ENCODE assay signal across 15 cellular contexts in the genomic region with DNA sequence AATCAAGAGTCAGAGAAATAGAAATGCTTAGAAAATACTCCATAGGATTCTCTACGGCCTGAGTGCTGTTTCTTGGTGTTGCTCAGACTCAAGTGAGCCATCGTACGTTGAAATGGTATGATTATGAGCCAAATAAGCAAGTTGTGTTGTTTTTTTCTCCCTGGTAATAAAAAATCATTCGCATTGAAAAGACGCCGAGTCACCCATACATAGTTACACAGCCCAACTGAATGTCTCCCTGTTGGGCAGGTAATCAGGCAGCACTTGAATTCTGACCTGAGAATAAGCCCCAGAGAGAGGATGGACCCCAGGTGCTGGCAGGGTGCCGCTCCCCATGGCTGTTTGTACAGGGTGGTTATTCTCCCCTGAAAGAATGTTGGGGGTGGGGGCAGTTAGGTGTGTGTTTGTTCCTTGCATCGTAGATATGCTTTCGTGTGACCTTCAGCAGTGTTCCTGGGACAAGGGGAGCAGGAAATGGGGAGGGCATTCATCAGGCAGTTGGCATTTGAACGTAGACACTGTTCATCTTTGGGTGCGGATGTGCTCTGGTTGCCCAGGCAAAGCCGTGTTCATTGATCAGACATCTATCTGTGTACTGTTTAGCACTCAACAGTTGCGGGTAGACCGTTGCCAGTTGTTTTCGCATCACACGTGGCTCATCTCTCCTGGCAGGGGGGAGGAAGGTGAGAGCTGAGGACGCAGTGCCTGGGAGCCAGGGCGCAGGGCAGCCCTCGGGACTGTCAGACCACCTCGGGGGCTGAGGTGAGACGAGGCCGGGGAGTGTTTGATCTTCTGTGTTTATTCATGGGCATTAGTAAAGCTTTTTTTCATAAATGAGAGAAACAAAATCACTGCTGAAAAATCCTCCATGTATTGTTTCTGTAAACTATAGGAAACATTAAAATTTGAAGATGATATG.
"Had no signal": no experiment of that assay in that cellular context is flagged by ENCODE, and none has a peak within 500 bp of the region (broad histone marks: within the 10 kb centered on the region; RNA-seq: fewer than 3 reads in every experiment).

No MANE protein-coding gene starts in this region.

- H3K27ac Mint-ChIP-seq: activated CD4-positive, alpha-beta memory T cell treated with anti-CD3 and anti-CD28 coated beads, Interleukin-2, amount 10 ng/mL, durations not matched to agents 7 days and 5 days; activated naive CD4-positive, alpha-beta T cell treated with anti-CD3 and anti-CD28 coated beads for 36 hours; nephron had no signal

- FAIRE-seq: endometrium, islet of Langerhans had no signal

- H3K4me3 ChIP-seq: esophagus muscularis mucosa, mucosa of descending colon, stomach, thoracic aorta, vagina had no signal

- H3K27me3 ChIP-seq: esophagus muscularis mucosa, stomach, vagina had no signal

- H3K36me3 ChIP-seq: esophagus muscularis mucosa, thoracic aorta, vagina had no signal

- H3K27ac ChIP-seq: esophagus muscularis mucosa, stomach, thoracic aorta, vagina had no signal

- H3K4me1 Mint-ChIP-seq: activated CD4-positive, alpha-beta memory T cell treated with anti-CD3 and anti-CD28 coated beads, Interleukin-2, amount 10 ng/mL, durations not matched to agents 7 days and 5 days; nephron had no signal

- H3K4me3 Mint-ChIP-seq: activated CD4-positive, alpha-beta memory T cell treated with anti-CD3 and anti-CD28 coated beads, Interleukin-2, amount 10 ng/mL, durations not matched to agents 7 days and 5 days; activated naive CD4-positive, alpha-beta T cell treated with anti-CD3 and anti-CD28 coated beads for 36 hours; nephron had no signal

- H3K9me3 Mint-ChIP-seq: activated CD4-positive, alpha-beta memory T cell treated with anti-CD3 and anti-CD28 coated beads, Interleukin-2, amount 10 ng/mL, durations not matched to agents 7 days and 5 days; activated naive CD4-positive, alpha-beta T cell treated with anti-CD3 and anti-CD28 coated beads for 36 hours; nephron had no signal

- ATAC-seq: mucosa of descending colon had no signal

- DNase-seq: activated CD4-positive, alpha-beta memory T cell treated with anti-CD3 and anti-CD28 coated beads, Interleukin-2, amount 10 ng/mL, durations not matched to agents 7 days and 5 days; activated CD8-positive, alpha-beta memory T cell treated with anti-CD3 and anti-CD28 coated beads, Interleukin-2, amount 50 U/mL, for 4 hours; activated naive CD4-positive, alpha-beta T cell treated with anti-CD3 and anti-CD28 coated beads for 36 hours; glutamatergic neuron; mucosa of descending colon; occipital lobe; stimulated activated CD4-positive, alpha-beta T cell treated with anti-CD3 and anti-CD28 coated beads, Interleukin-15, amount 100 ng/mL, for 24 hours; stimulated activated CD4-positive, alpha-beta T cell treated with anti-CD3 and anti-CD28 coated beads, Interleukin-4, amount 100 ng/mL, for 24 hours; stomach had no signal

- H3K9me3 ChIP-seq: esophagus muscularis mucosa, mucosa of descending colon, stomach, thoracic aorta, vagina had no signal
